In genomic region chr1:111205724-111206070, GRCh38 we compare ENCODE assay signal across 15 cellular contexts. TPM values are rescaled to one million over a fixed set of nuclear protein-coding genes. Genes with fewer than 3 reads are reported as not detected.
DNase-seq lines count a peak whose midpoint lies in the region; ATAC-seq and TF ChIP-seq lines count a peak whose summit lies in the region.
"Had no signal": no experiment of that assay in that cellular context is flagged by ENCODE, and none has a peak within 500 bp of the region (broad histone marks: within the 10 kb centered on the region; RNA-seq: fewer than 3 reads in every experiment).

No MANE protein-coding gene starts in this region.

- peak overlapping the region; percentile 92 for H3K9ac ChIP-seq in SU-DHL-6 (ENCODE audit: low read length)
- H3K9ac ChIP-seq: KMS-11, parathyroid adenoma had no signal

- peaks cover 8% of the 10 kb centered on the region for H3K27me3 Mint-ChIP-seq in glutamatergic neuron (ENCODE audit: unreplicated experiment)

- H3K9me2 ChIP-seq in SU-DHL-6 (replicated peaks; ENCODE audit: insufficient read depth, low read length) = no peaks in the 10 kb centered on the region

- DNase-seq in AML-193 (lab: John Stamatoyannopoulos, UW) (peak; percentile 58 to 71), GF-D8 (lab: John Stamatoyannopoulos, UW) (peak; percentile 26), fibroblast of villous mesenchyme (ENCODE audit: low read depth) (peak; percentile 22), glutamatergic neuron (no peak), dorsolateral prefrontal cortex (no peak), cortex of kidney (lab: John Stamatoyannopoulos, UW) (no peak)
- DNase-seq: activated gamma-delta T cell, Calu3, NCI-H2171 treated with DMSO at 0.1 percent for 48 hours had no signal

- H2AFZ ChIP-seq in SU-DHL-6 (ENCODE audit: low read depth, low read length, severe bottlenecking) = no peak overlapping the region

- peak overlapping the region; percentile 95 for H3K4me2 ChIP-seq in SU-DHL-6 (ENCODE audit: low read depth, low read length, poor library complexity, severe bottlenecking)
- H3K4me2 ChIP-seq: KMS-11 had no signal

- no peaks in the 10 kb centered on the region for H3K9me3 Mint-ChIP-seq in glutamatergic neuron (ENCODE audit: unreplicated experiment)

- no peak for ATAC-seq in HG03196 (IDR thresholded peaks at IDR 0.05; ENCODE audit: unreplicated experiment)

- H3K4me1 Mint-ChIP-seq in glutamatergic neuron (ENCODE audit: low read depth, unreplicated experiment) = peaks cover 2% of the 10 kb centered on the region

- H3F3A ChIP-seq in SU-DHL-6 (ENCODE audit: insufficient read depth) = peaks cover 45% of the 10 kb centered on the region

- no peak overlapping the region for H3K27ac Mint-ChIP-seq in glutamatergic neuron (ENCODE audit: unreplicated experiment)

- H3K4me3 ChIP-seq in SU-DHL-6 (ENCODE audit: insufficient read depth, low read length, poor library complexity, severe bottlenecking) (no peak overlapping the region), fibroblast of villous mesenchyme (ENCODE audit: low read depth, low read length) (no peak overlapping the region), dorsolateral prefrontal cortex (no peak overlapping the region)
- H3K4me3 ChIP-seq: coronary artery, lung had no signal

- H3K27ac ChIP-seq in SU-DHL-6 (ENCODE audit: low read depth, low read length) (peak overlapping the region; percentile 91), dorsolateral prefrontal cortex (no peak overlapping the region)
- H3K27ac ChIP-seq: KMS-11, parathyroid adenoma had no signal

- H3K4me3 Mint-ChIP-seq in glutamatergic neuron (ENCODE audit: unreplicated experiment) = no peak overlapping the region

- H3K36me3 ChIP-seq in SU-DHL-6 (ENCODE audit: low read length) = no peaks in the 10 kb centered on the region

- TF ChIP-seq CTCF in SU-DHL-6 (IDR thresholded peaks at IDR 0.05; ENCODE audit: insufficient read depth, low read length, poor library complexity, severe bottlenecking) (no peak), fibroblast of villous mesenchyme (IDR thresholded peaks at IDR 0.05; ENCODE audit: insufficient read depth, low read depth, low read length) (no peak), glutamatergic neuron (IDR thresholded peaks at IDR 0.05; ENCODE audit: partially characterized antibody, unreplicated experiment) (no peak), dorsolateral prefrontal cortex (IDR thresholded peaks at IDR 0.05 in 54 of 56, conservative IDR thresholded peaks at IDR 0.05 in 2 of 56; ENCODE audit: low read depth in 1 of 56, partially characterized antibody in 56 of 56) (no peak)

- no peaks in the 10 kb centered on the region for H3K9me3 ChIP-seq in SU-DHL-6 (ENCODE audit: insufficient read depth, low read length)

- H3K27me3 ChIP-seq in SU-DHL-6 (ENCODE audit: low read length) (no peaks in the 10 kb centered on the region), dorsolateral prefrontal cortex (peaks cover 0 to 14% (median 0%) of the 10 kb centered on the region in 45 donors)

- H4K20me1 ChIP-seq in SU-DHL-6 (ENCODE audit: low read depth, low read length) = no peaks in the 10 kb centered on the region

- intact Hi-C loops in dorsolateral prefrontal cortex (cut with DNase I) = no loop called here

- H3K79me2 ChIP-seq in SU-DHL-6 (ENCODE audit: insufficient read depth, low read length) = peaks cover 23% of the 10 kb centered on the region
- H3K79me2 ChIP-seq: parathyroid adenoma had no signal

- peaks cover 4% of the 10 kb centered on the region for H3K36me3 Mint-ChIP-seq in glutamatergic neuron (ENCODE audit: unreplicated experiment)

RNA-seq across cellular contexts. Expression of gene DENND2D, which starts 5.3 kb away (rescaled TPM):
- 2.3 and 4.3 TPM in 2 replicates for total RNA-seq in fibroblast of villous mesenchyme
- not detected for total RNA-seq in glutamatergic neuron (ENCODE audit: unreplicated experiment)
- 10 to 100 TPM in 2 of 120 experiments, 1 to 10 TPM in 117, under 1 TPM in 1; 0.76 to 13.9 (median 3.6) TPM for total RNA-seq in dorsolateral prefrontal cortex

RNA-seq across cellular contexts. Expression of gene CHI3L2, which starts 21.8 kb away (rescaled TPM):
- not detected in 2 replicates for total RNA-seq in fibroblast of villous mesenchyme
- not detected for total RNA-seq in glutamatergic neuron (ENCODE audit: unreplicated experiment)
- total RNA-seq in dorsolateral prefrontal cortex = 100 to 1,000 TPM in 2 of 120 experiments, 10 to 100 TPM in 44, 1 to 10 TPM in 66, under 1 TPM in 6, not detected in 2; 0.59 to 922 (median 7.4) TPM

Comparison
In these comparisons a context has a peak if more than half of its experiments do, and no peak if none do; other contexts are left out.
1. DNase-seq: peak in AML-193 (2 of 2), GF-D8 (single experiment) and fibroblast of villous mesenchyme (single experiment); none in glutamatergic neuron (single experiment), dorsolateral prefrontal cortex (0 of 10) and cortex of kidney (single experiment).